In genomic region chr7:5450549-5451327, GRCh38 we compare ENCODE assay signal across 2 cellular contexts.
TF ChIP-seq lines count a peak whose summit lies in the region.

No MANE protein-coding gene starts in this region.

TF ChIP-seq in SK-N-SH, 30 proteins besides CTCF, POLR2A, EP300 and RAD21 (continued from another document):
- TF ChIP-seq, protein P1, sequence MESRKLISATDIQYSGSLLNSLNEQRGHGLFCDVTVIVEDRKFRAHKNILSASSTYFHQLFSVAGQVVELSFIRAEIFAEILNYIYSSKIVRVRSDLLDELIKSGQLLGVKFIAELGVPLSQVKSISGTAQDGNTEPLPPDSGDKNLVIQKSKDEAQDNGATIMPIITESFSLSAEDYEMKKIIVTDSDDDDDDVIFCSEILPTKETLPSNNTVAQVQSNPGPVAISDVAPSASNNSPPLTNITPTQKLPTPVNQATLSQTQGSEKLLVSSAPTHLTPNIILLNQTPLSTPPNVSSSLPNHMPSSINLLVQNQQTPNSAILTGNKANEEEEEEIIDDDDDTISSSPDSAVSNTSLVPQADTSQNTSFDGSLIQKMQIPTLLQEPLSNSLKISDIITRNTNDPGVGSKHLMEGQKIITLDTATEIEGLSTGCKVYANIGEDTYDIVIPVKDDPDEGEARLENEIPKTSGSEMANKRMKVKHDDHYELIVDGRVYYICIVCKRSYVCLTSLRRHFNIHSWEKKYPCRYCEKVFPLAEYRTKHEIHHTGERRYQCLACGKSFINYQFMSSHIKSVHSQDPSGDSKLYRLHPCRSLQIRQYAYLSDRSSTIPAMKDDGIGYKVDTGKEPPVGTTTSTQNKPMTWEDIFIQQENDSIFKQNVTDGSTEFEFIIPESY (IDR thresholded peaks at IDR 0.05; ENCODE audit: borderline replicate concordance, low read depth), result no peak

TF ChIP-seq in K562, 482 proteins besides CTCF, POLR2A, EP300 and RAD21 (continued from another document and continues in another):
- TF ChIP-seq, protein P2, sequence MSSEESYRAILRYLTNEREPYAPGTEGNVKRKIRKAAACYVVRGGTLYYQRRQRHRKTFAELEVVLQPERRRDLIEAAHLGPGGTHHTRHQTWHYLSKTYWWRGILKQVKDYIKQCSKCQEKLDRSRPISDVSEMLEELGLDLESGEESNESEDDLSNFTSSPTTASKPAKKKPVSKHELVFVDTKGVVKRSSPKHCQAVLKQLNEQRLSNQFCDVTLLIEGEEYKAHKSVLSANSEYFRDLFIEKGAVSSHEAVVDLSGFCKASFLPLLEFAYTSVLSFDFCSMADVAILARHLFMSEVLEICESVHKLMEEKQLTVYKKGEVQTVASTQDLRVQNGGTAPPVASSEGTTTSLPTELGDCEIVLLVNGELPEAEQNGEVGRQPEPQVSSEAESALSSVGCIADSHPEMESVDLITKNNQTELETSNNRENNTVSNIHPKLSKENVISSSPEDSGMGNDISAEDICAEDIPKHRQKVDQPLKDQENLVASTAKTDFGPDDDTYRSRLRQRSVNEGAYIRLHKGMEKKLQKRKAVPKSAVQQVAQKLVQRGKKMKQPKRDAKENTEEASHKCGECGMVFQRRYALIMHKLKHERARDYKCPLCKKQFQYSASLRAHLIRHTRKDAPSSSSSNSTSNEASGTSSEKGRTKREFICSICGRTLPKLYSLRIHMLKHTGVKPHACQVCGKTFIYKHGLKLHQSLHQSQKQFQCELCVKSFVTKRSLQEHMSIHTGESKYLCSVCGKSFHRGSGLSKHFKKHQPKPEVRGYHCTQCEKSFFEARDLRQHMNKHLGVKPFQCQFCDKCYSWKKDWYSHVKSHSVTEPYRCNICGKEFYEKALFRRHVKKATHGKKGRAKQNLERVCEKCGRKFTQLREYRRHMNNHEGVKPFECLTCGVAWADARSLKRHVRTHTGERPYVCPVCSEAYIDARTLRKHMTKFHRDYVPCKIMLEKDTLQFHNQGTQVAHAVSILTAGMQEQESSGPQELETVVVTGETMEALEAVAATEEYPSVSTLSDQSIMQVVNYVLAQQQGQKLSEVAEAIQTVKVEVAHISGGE (CRISPR knock-in tag; IDR thresholded peaks at IDR 0.05), result 0 out of 6 replicates have a peak, but pooled peaks of 1 of the 3 experiments have one; percentile 7
- TF ChIP-seq, protein P1 (CRISPR knock-in tag; IDR thresholded peaks at IDR 0.05), result peak; percentile 81
- peak; percentile 94 for TF ChIP-seq ZBTB7A (IDR thresholded peaks at IDR 0.05; ENCODE audit: borderline replicate concordance, control insufficient read depth, low read depth, low read length)
- 0 out of 2 replicates have a peak, but pooled peaks have one; percentile 15 for TF ChIP-seq RB1 (IDR thresholded peaks at IDR 0.05; ENCODE audit: low read depth)
- peak; percentile 26; the same call in 1 of the 2 replicates for TF ChIP-seq ZFX (CRISPR knock-in tag; IDR thresholded peaks at IDR 0.05)
- TF ChIP-seq, protein P3, sequence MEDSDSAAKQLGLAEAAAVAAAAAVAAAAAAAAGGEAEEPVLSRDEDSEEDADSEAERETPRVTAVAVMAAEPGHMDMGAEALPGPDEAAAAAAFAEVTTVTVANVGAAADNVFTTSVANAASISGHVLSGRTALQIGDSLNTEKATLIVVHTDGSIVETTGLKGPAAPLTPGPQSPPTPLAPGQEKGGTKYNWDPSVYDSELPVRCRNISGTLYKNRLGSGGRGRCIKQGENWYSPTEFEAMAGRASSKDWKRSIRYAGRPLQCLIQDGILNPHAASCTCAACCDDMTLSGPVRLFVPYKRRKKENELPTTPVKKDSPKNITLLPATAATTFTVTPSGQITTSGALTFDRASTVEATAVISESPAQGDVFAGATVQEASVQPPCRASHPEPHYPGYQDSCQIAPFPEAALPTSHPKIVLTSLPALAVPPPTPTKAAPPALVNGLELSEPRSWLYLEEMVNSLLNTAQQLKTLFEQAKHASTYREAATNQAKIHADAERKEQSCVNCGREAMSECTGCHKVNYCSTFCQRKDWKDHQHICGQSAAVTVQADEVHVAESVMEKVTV (CRISPR knock-in tag; IDR thresholded peaks at IDR 0.05), result peak; percentile 48
- peak; percentile 55 for TF ChIP-seq SMC3 (conservative IDR thresholded peaks at IDR 0.05; ENCODE audit: insufficient read depth, low read depth, low read length)
- no peak for TF ChIP-seq ZNF133 (CRISPR knock-in tag; IDR thresholded peaks at IDR 0.05)
- 0 out of 2 replicates have a peak, but pooled peaks have one; percentile 8 for TF ChIP-seq TCF7L2 (IDR thresholded peaks at IDR 0.05; ENCODE audit: low read depth, low read length)
- no peak for TF ChIP-seq BRCA1 (IDR thresholded peaks at IDR 0.05)
- no peak for TF ChIP-seq BRCA1 (CRISPR knock-in tag; IDR thresholded peaks at IDR 0.05)
- TF ChIP-seq ZNF253 (CRISPR knock-in tag; conservative IDR thresholded peaks at IDR 0.05), result no peak
- TF ChIP-seq ZNF263 (CRISPR knock-in tag; IDR thresholded peaks at IDR 0.05; ENCODE audit: borderline replicate concordance), result 0 out of 2 replicates have a peak, but pooled peaks have one; percentile 25
- peak; percentile 66 for TF ChIP-seq PRDM10 (IDR thresholded peaks at IDR 0.05; ENCODE audit: partially characterized antibody)
- TF ChIP-seq ZNF740 (CRISPR knock-in tag; IDR thresholded peaks at IDR 0.05), result 0 out of 2 replicates have a peak, but pooled peaks have one; percentile 32
- TF ChIP-seq ZNF740 (tag; IDR thresholded peaks at IDR 0.05), result no peak
- TF ChIP-seq ZNF197 (CRISPR knock-in tag; IDR thresholded peaks at IDR 0.05; ENCODE audit: low read depth), result no peak
- no peak for TF ChIP-seq NRF1 (conservative IDR thresholded peaks at IDR 0.05 in 1 of 2, IDR thresholded peaks at IDR 0.05 in 1 of 2)
- TF ChIP-seq BMI1 (IDR thresholded peaks at IDR 0.05; ENCODE audit: low read length), result peak; percentile 73
- TF ChIP-seq TFAP4 (CRISPR knock-in tag; IDR thresholded peaks at IDR 0.05; ENCODE audit: borderline replicate concordance), result peak; percentile 45; the same call in 1 of the 2 replicates
- TF ChIP-seq ZNF384 (IDR thresholded peaks at IDR 0.05; ENCODE audit: low read depth, low read length), result no peak
- TF ChIP-seq MAZ (CRISPR knock-in tag; conservative IDR thresholded peaks at IDR 0.05 in 1 of 2, IDR thresholded peaks at IDR 0.05 in 1 of 2), result peak in 1 of 2 experiments; percentile 43; a peak in 2 of 4 replicates
- TF ChIP-seq CREM (IDR thresholded peaks at IDR 0.05; ENCODE audit: low read depth), result 0 out of 2 replicates have a peak, but pooled peaks have one; percentile 8
- TF ChIP-seq NR2F6 (CRISPR knock-in tag; IDR thresholded peaks at IDR 0.05), result no peak
- TF ChIP-seq HDAC2 (IDR thresholded peaks at IDR 0.05), result no peak
- TF ChIP-seq, protein P4, sequence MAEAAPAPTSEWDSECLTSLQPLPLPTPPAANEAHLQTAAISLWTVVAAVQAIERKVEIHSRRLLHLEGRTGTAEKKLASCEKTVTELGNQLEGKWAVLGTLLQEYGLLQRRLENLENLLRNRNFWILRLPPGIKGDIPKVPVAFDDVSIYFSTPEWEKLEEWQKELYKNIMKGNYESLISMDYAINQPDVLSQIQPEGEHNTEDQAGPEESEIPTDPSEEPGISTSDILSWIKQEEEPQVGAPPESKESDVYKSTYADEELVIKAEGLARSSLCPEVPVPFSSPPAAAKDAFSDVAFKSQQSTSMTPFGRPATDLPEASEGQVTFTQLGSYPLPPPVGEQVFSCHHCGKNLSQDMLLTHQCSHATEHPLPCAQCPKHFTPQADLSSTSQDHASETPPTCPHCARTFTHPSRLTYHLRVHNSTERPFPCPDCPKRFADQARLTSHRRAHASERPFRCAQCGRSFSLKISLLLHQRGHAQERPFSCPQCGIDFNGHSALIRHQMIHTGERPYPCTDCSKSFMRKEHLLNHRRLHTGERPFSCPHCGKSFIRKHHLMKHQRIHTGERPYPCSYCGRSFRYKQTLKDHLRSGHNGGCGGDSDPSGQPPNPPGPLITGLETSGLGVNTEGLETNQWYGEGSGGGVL (CRISPR knock-in tag; IDR thresholded peaks at IDR 0.05), result no peak
- 0 out of 2 replicates have a peak, but pooled peaks have one; percentile 7 for TF ChIP-seq JUND (IDR thresholded peaks at IDR 0.05; ENCODE audit: borderline replicate concordance, low read depth, low read length)
- TF ChIP-seq JUND (tag; IDR thresholded peaks at IDR 0.05; ENCODE audit: borderline replicate concordance, low read depth, low read length), result no peak
- TF ChIP-seq ZNF707 (CRISPR knock-in tag; conservative IDR thresholded peaks at IDR 0.05), result no peak
- TF ChIP-seq NR1H2 (CRISPR knock-in tag; IDR thresholded peaks at IDR 0.05), result no peak
- no peak for TF ChIP-seq ESRRA (IDR thresholded peaks at IDR 0.05; ENCODE audit: borderline replicate concordance, low read depth)
- no peak for TF ChIP-seq TGIF2 (CRISPR knock-in tag; IDR thresholded peaks at IDR 0.05)
- TF ChIP-seq RFX5 (IDR thresholded peaks at IDR 0.05; ENCODE audit: low read depth, low read length), result no peak
- TF ChIP-seq RCOR1 (IDR thresholded peaks at IDR 0.05; ENCODE audit: borderline replicate concordance in 1 of 2, low read depth in 2 of 2, low read length in 2 of 2), result peak in 1 of 2 experiments; percentile 47; a peak in 1 of 4 replicates
- peak; percentile 83 for TF ChIP-seq RBM22 (IDR thresholded peaks at IDR 0.05; ENCODE audit: low read depth, low read length, poor library complexity, severe bottlenecking)
